Comparison of ENCODE assay signal across 8 cellular contexts in genomic region chr20:47360207-47360488, GRCh38. TPM values are rescaled to one million over a fixed set of nuclear protein-coding genes. Genes with fewer than 3 reads are reported as not detected.
DNase-seq lines count a peak whose midpoint lies in the region; ATAC-seq, FAIRE-seq and TF ChIP-seq lines count a peak whose summit lies in the region.

No MANE protein-coding gene starts in this region.

- DNase-seq in HFF-Myc (ENCODE audit: extremely low read depth, low read depth) (no peak), SJCRH30 (peak in 1 of 2 experiments; percentile 36), gastrocnemius medialis (peak; percentile 60 to 64), H54 (ENCODE audit: insufficient read length, low spot score) (no peak), NCI-H128 (lab: John Stamatoyannopoulos, UW; ENCODE audit: unreplicated experiment) (no peak), NCI-H1417 treated with DMSO at 0.1 percent for 48 hours (lab: John Stamatoyannopoulos, UW) (no peak)

- in situ Hi-C loops in gastrocnemius medialis (cut with MboI; ENCODE audit: low sequenced_read_pairs in 4 of 4) = loop anchor here in 1 of 4 donors (10.0 kb wide), 1 partner anchor 45 kb away; no protein-coding TSS in a partner anchor

- H3K4me3 ChIP-seq in HFF-Myc (replicated peaks; ENCODE audit: low read depth, low read length) (peak overlapping the region; percentile 21), SJCRH30 (peak overlapping the region; percentile 53), gastroesophageal sphincter (peak overlapping the region in 1 of 2 donors; percentile 30), gastrocnemius medialis (peak overlapping the region; percentile 23 to 41 (median 38))

- H3K9me3 ChIP-seq in SJCRH30 (replicated peaks) (no peaks in the 10 kb centered on the region), gastroesophageal sphincter (no peaks in the 10 kb centered on the region), gastrocnemius medialis (no peaks in the 10 kb centered on the region)

- H3K27me3 ChIP-seq in SJCRH30 (no peaks in the 10 kb centered on the region), gastroesophageal sphincter (no peaks in the 10 kb centered on the region), gastrocnemius medialis (no peaks in the 10 kb centered on the region)

- TF ChIP-seq EP300 in gastroesophageal sphincter (IDR thresholded peaks at IDR 0.05) = no peak

- WGBS in gastroesophageal sphincter (ENCODE audit: low coverage in 1 of 2), 2 donors = 0 to 7% methylated on average over 2 of the region's 3 CpGs

- TF ChIP-seq POLR2A in gastroesophageal sphincter (IDR thresholded peaks at IDR 0.05) = no peak
- no peak for TF ChIP-seq POLR2A in gastrocnemius medialis (IDR thresholded peaks at IDR 0.05)
- no peak for TF ChIP-seq POLR2A in H54 (IDR thresholded peaks at IDR 0.05; ENCODE audit: low read depth, low read length)
- TF ChIP-seq POLR2A in GM18505 (IDR thresholded peaks at IDR 0.05; ENCODE audit: borderline replicate concordance, extremely low read depth, insufficient read depth, insufficient read length) = no peak

- FAIRE-seq in H54 (lab: Jason Lieb, UNC) = no peak

- peak overlapping the region; percentile 95 for H3K27ac ChIP-seq in SJCRH30
- peak overlapping the region; percentile 86 to 100 (median 100) for H3K27ac ChIP-seq in gastroesophageal sphincter
- peak overlapping the region; percentile 96 to 100 (median 97) for H3K27ac ChIP-seq in gastrocnemius medialis

- H3K36me3 ChIP-seq in SJCRH30 (no peaks in the 10 kb centered on the region), gastroesophageal sphincter (no peaks in the 10 kb centered on the region), gastrocnemius medialis (no peaks in the 10 kb centered on the region)

- intact Hi-C loops in gastrocnemius medialis (cut with DNase I; ENCODE audit: low total_unique reads) = no loop called here

- H3K4me1 ChIP-seq in SJCRH30 (peaks cover 44% of the 10 kb centered on the region), gastroesophageal sphincter (peaks cover 38 to 77% (median 63%) of the 10 kb centered on the region in 3 donors), gastrocnemius medialis (peaks cover 72 to 73% of the 10 kb centered on the region in 2 donors)

- peak; percentile 43 for ATAC-seq in gastroesophageal sphincter
- peak; percentile 7 to 9 for ATAC-seq in gastrocnemius medialis
- ATAC-seq in GM18505 (IDR thresholded peaks at IDR 0.05; ENCODE audit: unreplicated experiment) = no peak

- TF ChIP-seq CTCF in HFF-Myc (IDR thresholded peaks at IDR 0.05; ENCODE audit: low read depth, low read length, missing control alignments) (no peak), gastroesophageal sphincter (IDR thresholded peaks at IDR 0.05) (peak in 1 of 4 experiments; percentile 0), gastrocnemius medialis (IDR thresholded peaks at IDR 0.05 in 4 of 5, conservative IDR thresholded peaks at IDR 0.05 in 1 of 5) (no peak)

RNA-seq across cellular contexts. Expression of gene ZMYND8, which starts 3.6 kb away (rescaled TPM):
- total RNA-seq in SJCRH30 (2014; rRNA removed; shearing (Covaris generic)) = 45.4 and 45.8 TPM in 2 replicates
- total RNA-seq in gastroesophageal sphincter = 10 to 100 TPM; 32.2 to 78.9 (median 54.4) TPM
- total RNA-seq in gastrocnemius medialis = 10 to 100 TPM; 15.1 to 32.2 (median 19.7) TPM

Comparison
In these comparisons a context has a peak if more than half of its experiments do, and no peak if none do; other contexts are left out.
1. DNase-seq: peak in gastrocnemius medialis (2 of 2); none in HFF-Myc (single experiment), H54 (single experiment), NCI-H128 (single experiment) and NCI-H1417 treated with DMSO at 0.1 percent for 48 hours (single experiment).
2. Peak in every context shown above with its lines, with median percentiles within 50 percentile points of each other: H3K27ac ChIP-seq.